ENCODE assay signal across 17 cellular contexts in genomic region chr4:26052663-26053534, GRCh38.
"Had no signal": no experiment of that assay in that cellular context is flagged by ENCODE, and none has a peak within 500 bp of the region (broad histone marks: within the 10 kb centered on the region; RNA-seq: fewer than 3 reads in every experiment).

No MANE protein-coding gene starts in this region.

- H3K9me3 ChIP-seq: adrenal gland, left lung, tibial nerve, vagina had no signal

- H3K27me3 ChIP-seq: adrenal gland, cardiac muscle cell, hepatocyte, tibial nerve, vagina had no signal

- H3K27ac ChIP-seq: adrenal gland, cardiac muscle cell, hepatocyte, left lung, skin epidermis, tibial nerve, vagina had no signal

- FAIRE-seq: endometrium had no signal

- H2AFZ ChIP-seq: hepatocyte had no signal

- H3K9me3 Mint-ChIP-seq: activated naive CD4-positive, alpha-beta T cell treated with anti-CD3 and anti-CD28 coated beads, Interleukin-2, amount 10 ng/mL, durations not matched to agents 7 days and 5 days; natural killer cell treated with Interleukin-12 subunit alpha and Interleukin-12 subunit beta and Interleukin-15 and Interleukin-18, amount 100 ng/mL, for 72 hours had no signal

- H3K36me3 Mint-ChIP-seq: activated naive CD4-positive, alpha-beta T cell treated with anti-CD3 and anti-CD28 coated beads, Interleukin-2, amount 10 ng/mL, durations not matched to agents 7 days and 5 days; natural killer cell treated with Interleukin-12 subunit alpha and Interleukin-12 subunit beta and Interleukin-15 and Interleukin-18, amount 100 ng/mL, for 72 hours had no signal

- H3K36me3 ChIP-seq: adrenal gland, cardiac muscle cell, left lung, tibial nerve, vagina had no signal

- H3K4me3 ChIP-seq: adrenal gland, cardiac muscle cell, hepatocyte, left lung, skin epidermis, tibial nerve, vagina had no signal

- H3K4me3 Mint-ChIP-seq: activated naive CD4-positive, alpha-beta T cell treated with anti-CD3 and anti-CD28 coated beads, Interleukin-2, amount 10 ng/mL, durations not matched to agents 7 days and 5 days; natural killer cell treated with Interleukin-12 subunit alpha and Interleukin-12 subunit beta and Interleukin-15 and Interleukin-18, amount 100 ng/mL, for 72 hours had no signal

- ATAC-seq: left lung; natural killer cell treated with Interleukin-12 subunit alpha and Interleukin-12 subunit beta and Interleukin-15 and Interleukin-18, amount 100 ng/mL, for 72 hours had no signal

- DNase-seq: activated CD4-positive, CD25-positive, alpha-beta regulatory T cell treated with anti-CD3 and anti-CD28 coated beads, Interleukin-2, amount 50 U/mL, for 72 hours; activated naive CD4-positive, alpha-beta T cell treated with anti-CD3 and anti-CD28 coated beads, Interleukin-2, amount 10 ng/mL, durations not matched to agents 7 days and 5 days; adrenal gland; islet precursor cell; left lung; mesenchymal stem cell; nucleus accumbens; stimulated activated CD4-positive, alpha-beta T cell treated with anti-CD3 and anti-CD28 coated beads, Interleukin-4, amount 100 ng/mL, for 24 hours; stimulated activated naive CD4-positive, alpha-beta T cell treated with Interleukin-2 at 50 U/mL for 16 hours; substantia nigra had no signal

- H3K79me2 ChIP-seq: hepatocyte had no signal

- H3K27ac Mint-ChIP-seq: activated naive CD4-positive, alpha-beta T cell treated with anti-CD3 and anti-CD28 coated beads, Interleukin-2, amount 10 ng/mL, durations not matched to agents 7 days and 5 days had no signal

- H3K4me2 ChIP-seq: hepatocyte had no signal

- H3K4me1 ChIP-seq: adrenal gland had no signal
